Comparison of ENCODE assay signal across 13 cellular contexts in the genomic region with DNA sequence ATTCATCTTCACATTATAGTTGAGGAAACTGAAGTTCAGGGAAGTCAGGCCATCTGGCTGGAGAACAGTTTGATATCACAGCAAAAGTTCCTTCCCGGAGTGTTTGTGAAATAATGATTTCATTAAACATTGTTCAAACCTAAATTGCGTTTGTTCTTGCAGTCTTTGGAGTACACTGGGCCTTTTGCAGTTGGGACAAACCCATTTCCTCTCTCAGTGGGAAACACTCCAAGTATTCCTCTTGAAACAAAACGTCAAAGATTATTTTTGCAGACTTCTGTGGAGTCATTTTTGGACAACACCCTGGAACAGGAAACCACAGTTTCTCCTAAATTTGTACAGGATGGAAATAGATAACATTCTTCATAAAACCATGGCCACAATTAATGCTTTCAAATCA.
DNase-seq lines count a peak whose midpoint lies in the region; ATAC-seq and TF ChIP-seq lines count a peak whose summit lies in the region.
"Had no signal": no experiment of that assay in that cellular context is flagged by ENCODE, and none has a peak within 500 bp of the region (broad histone marks: within the 10 kb centered on the region; RNA-seq: fewer than 3 reads in every experiment).

No MANE protein-coding gene starts in this region.

- H3K27ac ChIP-seq in GM23338 (ENCODE audit: low read depth): no peak overlapping the region
- peak overlapping the region; percentile 39 for H3K27ac ChIP-seq in cingulate gyrus (ENCODE audit: low read depth, low read length)
- H3K27ac ChIP-seq in stomach smooth muscle (ENCODE audit: low read length): peak overlapping the region; percentile 72
- H3K27ac ChIP-seq: PC-9 had no signal

- peaks cover 6% of the 10 kb centered on the region for H4K20me1 ChIP-seq in GM23338 (replicated peaks; ENCODE audit: insufficient read depth)

- peaks cover 79% of the 10 kb centered on the region for H3K4me1 Mint-ChIP-seq in GM23338
- no peaks in the 10 kb centered on the region for H3K4me1 Mint-ChIP-seq in effector memory CD8-positive, alpha-beta T cell (ENCODE audit: low read depth in 2 of 2)
- H3K4me1 Mint-ChIP-seq: naive B cell had no signal

- no peak overlapping the region for H2AFZ ChIP-seq in GM23338
- H2AFZ ChIP-seq: PC-9 had no signal

- H3K9me2 ChIP-seq in GM23338 (ENCODE audit: insufficient read depth): no peaks in the 10 kb centered on the region; the same call in 1 of the 2 replicates

- no peak overlapping the region for H3K27ac Mint-ChIP-seq in GM23338
- no peak overlapping the region for H3K27ac Mint-ChIP-seq in effector memory CD8-positive, alpha-beta T cell
- H3K27ac Mint-ChIP-seq: activated CD8-positive, alpha-beta T cell treated with anti-CD3 and anti-CD28 coated beads, Interleukin-2, amount 10 ng/mL, durations not matched to agents 7 days and 5 days; dendritic cell treated with granulocyte-macrophage colony-stimulating factor and Interleukin-4, amounts not matched to agents 40 ng/mL and 50 ng/mL, for 4 days; naive B cell had no signal

- peaks cover 3% of the 10 kb centered on the region for H3K27me3 Mint-ChIP-seq in GM23338 (ENCODE audit: insufficient read depth, low read depth, poor library complexity)
- no peaks in the 10 kb centered on the region for H3K27me3 Mint-ChIP-seq in effector memory CD8-positive, alpha-beta T cell
- H3K27me3 Mint-ChIP-seq: dendritic cell treated with granulocyte-macrophage colony-stimulating factor and Interleukin-4, amounts not matched to agents 40 ng/mL and 50 ng/mL, for 4 days; naive B cell had no signal

- no peak overlapping the region for H3K9ac ChIP-seq in stomach smooth muscle (ENCODE audit: low read length in 2 of 2)

- H3K36me3 Mint-ChIP-seq in GM23338 (ENCODE audit: low read depth): no peaks in the 10 kb centered on the region
- no peaks in the 10 kb centered on the region for H3K36me3 Mint-ChIP-seq in effector memory CD8-positive, alpha-beta T cell (ENCODE audit: insufficient read depth)
- H3K36me3 Mint-ChIP-seq: naive B cell had no signal

- ATAC-seq in GM23338 (no peak), left lobe of liver (peak; percentile 43), HG03520 (IDR thresholded peaks at IDR 0.05; ENCODE audit: unreplicated experiment) (no peak), GM18519 (IDR thresholded peaks at IDR 0.05; ENCODE audit: low FRiP score, unreplicated experiment) (no peak)
- ATAC-seq in effector memory CD8-positive, alpha-beta T cell (replicated peaks): no peak
- ATAC-seq: activated CD8-positive, alpha-beta T cell treated with anti-CD3 and anti-CD28 coated beads, Interleukin-2, amount 10 ng/mL, durations not matched to agents 7 days and 5 days had no signal

- DNase-seq in GM23338 (ENCODE audit: low spot score): no peak
- no peak for DNase-seq in left lobe of liver (ENCODE audit: low spot score)
- DNase-seq in NCI-H1436 treated with DMSO at 0.1 percent for 48 hours (lab: John Stamatoyannopoulos, UW): no peak
- no peak for DNase-seq in effector memory CD8-positive, alpha-beta T cell
- DNase-seq: activated CD8-positive, alpha-beta T cell treated with anti-CD3 and anti-CD28 coated beads, Interleukin-2, amount 10 ng/mL, durations not matched to agents 7 days and 5 days; MM.1S; naive B cell; PC-9 had no signal

- H3K4me3 Mint-ChIP-seq in GM23338: no peak overlapping the region
- no peak overlapping the region for H3K4me3 Mint-ChIP-seq in effector memory CD8-positive, alpha-beta T cell
- H3K4me3 Mint-ChIP-seq: activated CD8-positive, alpha-beta T cell treated with anti-CD3 and anti-CD28 coated beads, Interleukin-2, amount 10 ng/mL, durations not matched to agents 7 days and 5 days; dendritic cell treated with granulocyte-macrophage colony-stimulating factor and Interleukin-4, amounts not matched to agents 40 ng/mL and 50 ng/mL, for 4 days; naive B cell had no signal

- TF ChIP-seq CTCF in GM23338 (conservative IDR thresholded peaks at IDR 0.05; ENCODE audit: low read depth in 2 of 2): no peak

- H3K9me3 Mint-ChIP-seq in GM23338: no peaks in the 10 kb centered on the region
- H3K9me3 Mint-ChIP-seq in effector memory CD8-positive, alpha-beta T cell: peaks cover 0 to 1% of the 10 kb centered on the region in 2 donors
- H3K9me3 Mint-ChIP-seq: dendritic cell treated with granulocyte-macrophage colony-stimulating factor and Interleukin-4, amounts not matched to agents 40 ng/mL and 50 ng/mL, for 4 days had no signal

- no peaks in the 10 kb centered on the region; the same call in 1 of the 2 replicates for H3F3A ChIP-seq in GM23338 (replicated peaks; ENCODE audit: low read depth)

- H3K4me1 ChIP-seq in GM23338 (ENCODE audit: insufficient read depth): peaks cover 76% of the 10 kb centered on the region
- H3K4me1 ChIP-seq in stomach smooth muscle (ENCODE audit: control insufficient read depth, insufficient read depth, low read length): peaks cover 12% of the 10 kb centered on the region

- H3K27me3 ChIP-seq in GM23338 (ENCODE audit: insufficient read depth): no peaks in the 10 kb centered on the region
- H3K27me3 ChIP-seq in stomach smooth muscle (ENCODE audit: control insufficient read depth in 1 of 2, insufficient read depth in 2 of 2, low read length in 2 of 2): no peaks in the 10 kb centered on the region

- 0 out of 2 replicates have a peak overlapping the region, but pooled peaks have one; percentile 3 for H3K4me3 ChIP-seq in GM23338
- no peak overlapping the region for H3K4me3 ChIP-seq in stomach smooth muscle (ENCODE audit: low read length in 2 of 2)
- H3K4me3 ChIP-seq: PC-9 had no signal

- no peaks in the 10 kb centered on the region for H3K36me3 ChIP-seq in GM23338 (ENCODE audit: insufficient read depth)
- no peaks in the 10 kb centered on the region for H3K36me3 ChIP-seq in stomach smooth muscle (ENCODE audit: control insufficient read depth in 2 of 2, insufficient read depth in 2 of 2, low read length in 2 of 2)

- H3K9me3 ChIP-seq in stomach smooth muscle (ENCODE audit: control insufficient read depth in 2 of 2, low read length in 2 of 2): no peaks in the 10 kb centered on the region

- peak overlapping the region; percentile 25 for H3K4me2 ChIP-seq in GM23338
- H3K4me2 ChIP-seq: PC-9 had no signal

- peaks cover 87% of the 10 kb centered on the region for H3K79me2 ChIP-seq in GM23338 (replicated peaks; ENCODE audit: insufficient read depth)

TF ChIP-seq in GM23338, 12 proteins besides CTCF, POLR2A, EP300 and RAD21 (continues in another document):
- TF ChIP-seq POLR2AphosphoS5 (IDR thresholded peaks at IDR 0.05; ENCODE audit: low read depth): no peak
- TF ChIP-seq, protein P1, sequence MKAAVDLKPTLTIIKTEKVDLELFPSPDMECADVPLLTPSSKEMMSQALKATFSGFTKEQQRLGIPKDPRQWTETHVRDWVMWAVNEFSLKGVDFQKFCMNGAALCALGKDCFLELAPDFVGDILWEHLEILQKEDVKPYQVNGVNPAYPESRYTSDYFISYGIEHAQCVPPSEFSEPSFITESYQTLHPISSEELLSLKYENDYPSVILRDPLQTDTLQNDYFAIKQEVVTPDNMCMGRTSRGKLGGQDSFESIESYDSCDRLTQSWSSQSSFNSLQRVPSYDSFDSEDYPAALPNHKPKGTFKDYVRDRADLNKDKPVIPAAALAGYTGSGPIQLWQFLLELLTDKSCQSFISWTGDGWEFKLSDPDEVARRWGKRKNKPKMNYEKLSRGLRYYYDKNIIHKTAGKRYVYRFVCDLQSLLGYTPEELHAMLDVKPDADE (IDR thresholded peaks at IDR 0.05): no peak
